In the genomic region with DNA sequence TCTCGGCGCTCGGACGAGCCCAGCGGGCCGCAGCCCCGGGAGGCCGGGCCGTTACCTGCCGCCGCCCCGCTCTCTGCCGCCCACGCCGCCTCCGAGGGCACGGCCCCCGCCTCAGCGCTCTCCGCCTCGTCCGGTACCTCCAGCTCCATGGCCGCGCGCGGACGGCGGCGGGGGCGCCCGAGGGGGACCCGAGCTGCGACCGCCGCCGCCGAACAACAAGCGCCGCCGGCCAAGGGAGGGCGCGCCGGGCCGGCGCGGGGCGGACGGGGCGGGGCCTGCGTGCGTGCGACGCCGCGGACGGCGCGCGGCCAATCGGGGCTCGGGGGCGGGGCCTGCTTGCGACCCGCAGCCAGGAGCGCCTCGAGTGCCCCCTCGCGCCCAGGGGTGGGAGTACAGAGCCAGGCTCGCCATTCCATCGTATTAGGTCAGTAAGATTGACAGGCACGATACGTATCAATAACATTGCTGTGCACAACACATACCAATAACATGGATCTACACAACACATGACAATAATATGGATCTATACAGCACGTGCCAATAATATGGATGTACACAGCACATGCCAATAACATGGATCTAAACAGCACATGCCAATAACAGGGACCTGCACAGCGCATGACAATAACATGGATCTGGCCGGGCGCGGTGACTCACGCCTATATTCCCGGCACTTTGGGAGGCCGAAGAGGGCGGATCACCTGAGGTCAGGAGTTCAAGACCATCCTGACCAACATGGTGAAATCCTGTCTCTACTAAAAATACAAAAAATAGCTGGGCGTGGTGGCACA, we compare ENCODE assay signal across 1 cellular context.
A peak's percentile ranks its signal among the peaks of the same experiment; 100 is the strongest.
TF ChIP-seq lines count a peak whose summit lies in the region.

A gene with protein sequence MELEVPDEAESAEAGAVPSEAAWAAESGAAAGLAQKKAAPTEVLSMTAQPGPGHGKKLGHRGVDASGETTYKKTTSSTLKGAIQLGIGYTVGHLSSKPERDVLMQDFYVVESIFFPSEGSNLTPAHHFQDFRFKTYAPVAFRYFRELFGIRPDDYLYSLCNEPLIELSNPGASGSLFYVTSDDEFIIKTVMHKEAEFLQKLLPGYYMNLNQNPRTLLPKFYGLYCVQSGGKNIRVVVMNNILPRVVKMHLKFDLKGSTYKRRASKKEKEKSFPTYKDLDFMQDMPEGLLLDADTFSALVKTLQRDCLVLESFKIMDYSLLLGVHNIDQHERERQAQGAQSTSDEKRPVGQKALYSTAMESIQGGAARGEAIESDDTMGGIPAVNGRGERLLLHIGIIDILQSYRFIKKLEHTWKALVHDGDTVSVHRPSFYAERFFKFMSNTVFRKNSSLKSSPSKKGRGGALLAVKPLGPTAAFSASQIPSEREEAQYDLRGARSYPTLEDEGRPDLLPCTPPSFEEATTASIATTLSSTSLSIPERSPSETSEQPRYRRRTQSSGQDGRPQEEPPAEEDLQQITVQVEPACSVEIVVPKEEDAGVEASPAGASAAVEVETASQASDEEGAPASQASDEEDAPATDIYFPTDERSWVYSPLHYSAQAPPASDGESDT (minus strand): TSS at position 227 of the 791 bp plus-strand sequence. CDS start 78 bp downstream, at position 149.

TF ChIP-seq in K562, 482 proteins besides CTCF, POLR2A, EP300 and RAD21 (continued from another document and continues in another):
- TF ChIP-seq SMAD1 (IDR thresholded peaks at IDR 0.05; ENCODE audit: low read depth, low read length, partially characterized antibody) = peak; percentile 32
- TF ChIP-seq, protein P1, sequence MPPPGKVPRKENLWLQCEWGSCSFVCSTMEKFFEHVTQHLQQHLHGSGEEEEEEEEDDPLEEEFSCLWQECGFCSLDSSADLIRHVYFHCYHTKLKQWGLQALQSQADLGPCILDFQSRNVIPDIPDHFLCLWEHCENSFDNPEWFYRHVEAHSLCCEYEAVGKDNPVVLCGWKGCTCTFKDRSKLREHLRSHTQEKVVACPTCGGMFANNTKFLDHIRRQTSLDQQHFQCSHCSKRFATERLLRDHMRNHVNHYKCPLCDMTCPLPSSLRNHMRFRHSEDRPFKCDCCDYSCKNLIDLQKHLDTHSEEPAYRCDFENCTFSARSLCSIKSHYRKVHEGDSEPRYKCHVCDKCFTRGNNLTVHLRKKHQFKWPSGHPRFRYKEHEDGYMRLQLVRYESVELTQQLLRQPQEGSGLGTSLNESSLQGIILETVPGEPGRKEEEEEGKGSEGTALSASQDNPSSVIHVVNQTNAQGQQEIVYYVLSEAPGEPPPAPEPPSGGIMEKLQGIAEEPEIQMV (tag; conservative IDR thresholded peaks at IDR 0.05; ENCODE audit: low read depth) = no peak
- TF ChIP-seq ZNF175 (CRISPR knock-in tag; IDR thresholded peaks at IDR 0.05; ENCODE audit: low read depth) = no peak
- TF ChIP-seq STAG1 (CRISPR knock-in tag; IDR thresholded peaks at IDR 0.05; ENCODE audit: borderline replicate concordance) = no peak
- no peak for TF ChIP-seq MCM7 (IDR thresholded peaks at IDR 0.05)
- TF ChIP-seq SOX6 (IDR thresholded peaks at IDR 0.05) = no peak
- TF ChIP-seq, protein P2, sequence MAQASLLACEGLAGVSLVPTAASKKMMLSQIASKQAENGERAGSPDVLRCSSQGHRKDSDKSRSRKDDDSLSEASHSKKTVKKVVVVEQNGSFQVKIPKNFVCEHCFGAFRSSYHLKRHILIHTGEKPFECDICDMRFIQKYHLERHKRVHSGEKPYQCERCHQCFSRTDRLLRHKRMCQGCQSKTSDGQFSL (CRISPR knock-in tag; IDR thresholded peaks at IDR 0.05) = no peak
- TF ChIP-seq, protein P2 (tag; IDR thresholded peaks at IDR 0.05) = no peak
- TF ChIP-seq, protein P3, sequence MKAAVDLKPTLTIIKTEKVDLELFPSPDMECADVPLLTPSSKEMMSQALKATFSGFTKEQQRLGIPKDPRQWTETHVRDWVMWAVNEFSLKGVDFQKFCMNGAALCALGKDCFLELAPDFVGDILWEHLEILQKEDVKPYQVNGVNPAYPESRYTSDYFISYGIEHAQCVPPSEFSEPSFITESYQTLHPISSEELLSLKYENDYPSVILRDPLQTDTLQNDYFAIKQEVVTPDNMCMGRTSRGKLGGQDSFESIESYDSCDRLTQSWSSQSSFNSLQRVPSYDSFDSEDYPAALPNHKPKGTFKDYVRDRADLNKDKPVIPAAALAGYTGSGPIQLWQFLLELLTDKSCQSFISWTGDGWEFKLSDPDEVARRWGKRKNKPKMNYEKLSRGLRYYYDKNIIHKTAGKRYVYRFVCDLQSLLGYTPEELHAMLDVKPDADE (conservative IDR thresholded peaks at IDR 0.05; ENCODE audit: control insufficient read depth, low read depth, low read length) = no peak; the same call in 1 of the 2 replicates
- TF ChIP-seq, protein P4, sequence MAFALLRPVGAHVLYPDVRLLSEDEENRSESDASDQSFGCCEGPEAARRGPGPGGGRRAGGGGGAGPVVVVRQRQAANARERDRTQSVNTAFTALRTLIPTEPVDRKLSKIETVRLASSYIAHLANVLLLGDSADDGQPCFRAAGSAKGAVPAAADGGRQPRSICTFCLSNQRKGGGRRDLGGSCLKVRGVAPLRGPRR (CRISPR knock-in tag; IDR thresholded peaks at IDR 0.05) = no peak
- TF ChIP-seq FOXA1 (IDR thresholded peaks at IDR 0.05; ENCODE audit: borderline replicate concordance) = no peak
- peak; percentile 28; the same call in 1 of the 2 replicates for TF ChIP-seq GABPB1 (CRISPR knock-in tag; IDR thresholded peaks at IDR 0.05)
- no peak for TF ChIP-seq NBN (IDR thresholded peaks at IDR 0.05; ENCODE audit: low read depth)
- no peak for TF ChIP-seq ZNF644 (tag; IDR thresholded peaks at IDR 0.05; ENCODE audit: low read depth)
- TF ChIP-seq, protein P5, sequence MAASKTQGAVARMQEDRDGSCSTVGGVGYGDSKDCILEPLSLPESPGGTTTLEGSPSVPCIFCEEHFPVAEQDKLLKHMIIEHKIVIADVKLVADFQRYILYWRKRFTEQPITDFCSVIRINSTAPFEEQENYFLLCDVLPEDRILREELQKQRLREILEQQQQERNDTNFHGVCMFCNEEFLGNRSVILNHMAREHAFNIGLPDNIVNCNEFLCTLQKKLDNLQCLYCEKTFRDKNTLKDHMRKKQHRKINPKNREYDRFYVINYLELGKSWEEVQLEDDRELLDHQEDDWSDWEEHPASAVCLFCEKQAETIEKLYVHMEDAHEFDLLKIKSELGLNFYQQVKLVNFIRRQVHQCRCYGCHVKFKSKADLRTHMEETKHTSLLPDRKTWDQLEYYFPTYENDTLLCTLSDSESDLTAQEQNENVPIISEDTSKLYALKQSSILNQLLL (CRISPR knock-in tag; IDR thresholded peaks at IDR 0.05; ENCODE audit: borderline replicate concordance) = no peak
- TF ChIP-seq, protein P6, sequence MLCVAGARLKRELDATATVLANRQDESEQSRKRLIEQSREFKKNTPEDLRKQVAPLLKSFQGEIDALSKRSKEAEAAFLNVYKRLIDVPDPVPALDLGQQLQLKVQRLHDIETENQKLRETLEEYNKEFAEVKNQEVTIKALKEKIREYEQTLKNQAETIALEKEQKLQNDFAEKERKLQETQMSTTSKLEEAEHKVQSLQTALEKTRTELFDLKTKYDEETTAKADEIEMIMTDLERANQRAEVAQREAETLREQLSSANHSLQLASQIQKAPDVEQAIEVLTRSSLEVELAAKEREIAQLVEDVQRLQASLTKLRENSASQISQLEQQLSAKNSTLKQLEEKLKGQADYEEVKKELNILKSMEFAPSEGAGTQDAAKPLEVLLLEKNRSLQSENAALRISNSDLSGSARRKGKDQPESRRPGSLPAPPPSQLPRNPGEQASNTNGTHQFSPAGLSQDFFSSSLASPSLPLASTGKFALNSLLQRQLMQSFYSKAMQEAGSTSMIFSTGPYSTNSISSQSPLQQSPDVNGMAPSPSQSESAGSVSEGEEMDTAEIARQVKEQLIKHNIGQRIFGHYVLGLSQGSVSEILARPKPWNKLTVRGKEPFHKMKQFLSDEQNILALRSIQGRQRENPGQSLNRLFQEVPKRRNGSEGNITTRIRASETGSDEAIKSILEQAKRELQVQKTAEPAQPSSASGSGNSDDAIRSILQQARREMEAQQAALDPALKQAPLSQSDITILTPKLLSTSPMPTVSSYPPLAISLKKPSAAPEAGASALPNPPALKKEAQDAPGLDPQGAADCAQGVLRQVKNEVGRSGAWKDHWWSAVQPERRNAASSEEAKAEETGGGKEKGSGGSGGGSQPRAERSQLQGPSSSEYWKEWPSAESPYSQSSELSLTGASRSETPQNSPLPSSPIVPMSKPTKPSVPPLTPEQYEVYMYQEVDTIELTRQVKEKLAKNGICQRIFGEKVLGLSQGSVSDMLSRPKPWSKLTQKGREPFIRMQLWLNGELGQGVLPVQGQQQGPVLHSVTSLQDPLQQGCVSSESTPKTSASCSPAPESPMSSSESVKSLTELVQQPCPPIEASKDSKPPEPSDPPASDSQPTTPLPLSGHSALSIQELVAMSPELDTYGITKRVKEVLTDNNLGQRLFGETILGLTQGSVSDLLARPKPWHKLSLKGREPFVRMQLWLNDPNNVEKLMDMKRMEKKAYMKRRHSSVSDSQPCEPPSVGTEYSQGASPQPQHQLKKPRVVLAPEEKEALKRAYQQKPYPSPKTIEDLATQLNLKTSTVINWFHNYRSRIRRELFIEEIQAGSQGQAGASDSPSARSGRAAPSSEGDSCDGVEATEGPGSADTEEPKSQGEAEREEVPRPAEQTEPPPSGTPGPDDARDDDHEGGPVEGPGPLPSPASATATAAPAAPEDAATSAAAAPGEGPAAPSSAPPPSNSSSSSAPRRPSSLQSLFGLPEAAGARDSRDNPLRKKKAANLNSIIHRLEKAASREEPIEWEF (CRISPR knock-in tag; IDR thresholded peaks at IDR 0.05) = peak; percentile 80
- TF ChIP-seq CREM (IDR thresholded peaks at IDR 0.05; ENCODE audit: low read depth) = peak; percentile 67
- TF ChIP-seq RFX5 (IDR thresholded peaks at IDR 0.05; ENCODE audit: low read depth, low read length) = no peak
- no peak for TF ChIP-seq PTBP1 (IDR thresholded peaks at IDR 0.05; ENCODE audit: low read depth, low read length)
- TF ChIP-seq, protein P7, sequence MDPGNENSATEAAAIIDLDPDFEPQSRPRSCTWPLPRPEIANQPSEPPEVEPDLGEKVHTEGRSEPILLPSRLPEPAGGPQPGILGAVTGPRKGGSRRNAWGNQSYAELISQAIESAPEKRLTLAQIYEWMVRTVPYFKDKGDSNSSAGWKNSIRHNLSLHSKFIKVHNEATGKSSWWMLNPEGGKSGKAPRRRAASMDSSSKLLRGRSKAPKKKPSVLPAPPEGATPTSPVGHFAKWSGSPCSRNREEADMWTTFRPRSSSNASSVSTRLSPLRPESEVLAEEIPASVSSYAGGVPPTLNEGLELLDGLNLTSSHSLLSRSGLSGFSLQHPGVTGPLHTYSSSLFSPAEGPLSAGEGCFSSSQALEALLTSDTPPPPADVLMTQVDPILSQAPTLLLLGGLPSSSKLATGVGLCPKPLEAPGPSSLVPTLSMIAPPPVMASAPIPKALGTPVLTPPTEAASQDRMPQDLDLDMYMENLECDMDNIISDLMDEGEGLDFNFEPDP (CRISPR knock-in tag; IDR thresholded peaks at IDR 0.05) = no peak
- no peak for TF ChIP-seq ERF (CRISPR knock-in tag; IDR thresholded peaks at IDR 0.05)
- TF ChIP-seq, protein P8, sequence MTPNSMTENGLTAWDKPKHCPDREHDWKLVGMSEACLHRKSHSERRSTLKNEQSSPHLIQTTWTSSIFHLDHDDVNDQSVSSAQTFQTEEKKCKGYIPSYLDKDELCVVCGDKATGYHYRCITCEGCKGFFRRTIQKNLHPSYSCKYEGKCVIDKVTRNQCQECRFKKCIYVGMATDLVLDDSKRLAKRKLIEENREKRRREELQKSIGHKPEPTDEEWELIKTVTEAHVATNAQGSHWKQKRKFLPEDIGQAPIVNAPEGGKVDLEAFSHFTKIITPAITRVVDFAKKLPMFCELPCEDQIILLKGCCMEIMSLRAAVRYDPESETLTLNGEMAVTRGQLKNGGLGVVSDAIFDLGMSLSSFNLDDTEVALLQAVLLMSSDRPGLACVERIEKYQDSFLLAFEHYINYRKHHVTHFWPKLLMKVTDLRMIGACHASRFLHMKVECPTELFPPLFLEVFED (CRISPR knock-in tag; conservative IDR thresholded peaks at IDR 0.05) = no peak
- TF ChIP-seq DPF2 (IDR thresholded peaks at IDR 0.05) = peak; percentile 54; the same call in 1 of the 2 replicates
- no peak for TF ChIP-seq RFX1 (IDR thresholded peaks at IDR 0.05)
- TF ChIP-seq NFYB (IDR thresholded peaks at IDR 0.05; ENCODE audit: extremely low read depth, insufficient read length) = peak; percentile 86
- no peak for TF ChIP-seq ZSCAN32 (CRISPR knock-in tag; IDR thresholded peaks at IDR 0.05)
- TF ChIP-seq, protein P9, sequence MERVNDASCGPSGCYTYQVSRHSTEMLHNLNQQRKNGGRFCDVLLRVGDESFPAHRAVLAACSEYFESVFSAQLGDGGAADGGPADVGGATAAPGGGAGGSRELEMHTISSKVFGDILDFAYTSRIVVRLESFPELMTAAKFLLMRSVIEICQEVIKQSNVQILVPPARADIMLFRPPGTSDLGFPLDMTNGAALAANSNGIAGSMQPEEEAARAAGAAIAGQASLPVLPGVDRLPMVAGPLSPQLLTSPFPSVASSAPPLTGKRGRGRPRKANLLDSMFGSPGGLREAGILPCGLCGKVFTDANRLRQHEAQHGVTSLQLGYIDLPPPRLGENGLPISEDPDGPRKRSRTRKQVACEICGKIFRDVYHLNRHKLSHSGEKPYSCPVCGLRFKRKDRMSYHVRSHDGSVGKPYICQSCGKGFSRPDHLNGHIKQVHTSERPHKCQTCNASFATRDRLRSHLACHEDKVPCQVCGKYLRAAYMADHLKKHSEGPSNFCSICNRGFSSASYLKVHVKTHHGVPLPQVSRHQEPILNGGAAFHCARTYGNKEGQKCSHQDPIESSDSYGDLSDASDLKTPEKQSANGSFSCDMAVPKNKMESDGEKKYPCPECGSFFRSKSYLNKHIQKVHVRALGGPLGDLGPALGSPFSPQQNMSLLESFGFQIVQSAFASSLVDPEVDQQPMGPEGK (CRISPR knock-in tag; IDR thresholded peaks at IDR 0.05; ENCODE audit: borderline replicate concordance) = no peak
- no peak for TF ChIP-seq NUFIP1 (IDR thresholded peaks at IDR 0.05; ENCODE audit: partially characterized antibody)
- no peak for TF ChIP-seq ZNF445 (CRISPR knock-in tag; IDR thresholded peaks at IDR 0.05; ENCODE audit: low read depth)
- no peak for TF ChIP-seq ZNF23 (CRISPR knock-in tag; IDR thresholded peaks at IDR 0.05)
- no peak for TF ChIP-seq CBX2 (IDR thresholded peaks at IDR 0.05; ENCODE audit: insufficient read depth, low read length, poor library complexity, severe bottlenecking)
- TF ChIP-seq PHB2 (IDR thresholded peaks at IDR 0.05; ENCODE audit: low read depth) = no peak
- no peak for TF ChIP-seq ZNF586 (CRISPR knock-in tag; conservative IDR thresholded peaks at IDR 0.05)
- TF ChIP-seq KDM5B (IDR thresholded peaks at IDR 0.05; ENCODE audit: insufficient replicate concordance, low read depth, low read length) = no peak
- TF ChIP-seq ZBTB1 (CRISPR knock-in tag; IDR thresholded peaks at IDR 0.05; ENCODE audit: borderline replicate concordance, low read depth) = no peak
- no peak for TF ChIP-seq RBM34 (IDR thresholded peaks at IDR 0.05; ENCODE audit: borderline replicate concordance, insufficient read depth, low read length)
- TF ChIP-seq, protein P10, sequence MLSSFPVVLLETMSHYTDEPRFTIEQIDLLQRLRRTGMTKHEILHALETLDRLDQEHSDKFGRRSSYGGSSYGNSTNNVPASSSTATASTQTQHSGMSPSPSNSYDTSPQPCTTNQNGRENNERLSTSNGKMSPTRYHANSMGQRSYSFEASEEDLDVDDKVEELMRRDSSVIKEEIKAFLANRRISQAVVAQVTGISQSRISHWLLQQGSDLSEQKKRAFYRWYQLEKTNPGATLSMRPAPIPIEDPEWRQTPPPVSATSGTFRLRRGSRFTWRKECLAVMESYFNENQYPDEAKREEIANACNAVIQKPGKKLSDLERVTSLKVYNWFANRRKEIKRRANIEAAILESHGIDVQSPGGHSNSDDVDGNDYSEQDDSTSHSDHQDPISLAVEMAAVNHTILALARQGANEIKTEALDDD (IDR thresholded peaks at IDR 0.05) = no peak
- no peak for TF ChIP-seq ZKSCAN3 (CRISPR knock-in tag; IDR thresholded peaks at IDR 0.05)
- 0 out of 2 replicates have a peak, but pooled peaks have one; percentile 15 for TF ChIP-seq NCOA1 (IDR thresholded peaks at IDR 0.05; ENCODE audit: low read depth)
